In genomic region chr2:55232863-55233657, GRCh38 we compare ENCODE assay signal across 8 cellular contexts. TPM values are rescaled to one million over a fixed set of nuclear protein-coding genes. Genes with fewer than 3 reads are reported as not detected.
DNase-seq lines count a peak whose midpoint lies in the region; ATAC-seq lines count a peak whose summit lies in the region.

No MANE protein-coding gene starts in this region.

- peak overlapping the region; percentile 100 for H3K27ac Mint-ChIP-seq in stimulated activated naive B cell treated with anti-CD40 and anti-IgM and Interleukin-4, amounts not matched to agents 10 μg/mL and 1 μg/mL and 100 μg/mL, for 72 hours

- H3K4me3 Mint-ChIP-seq in stimulated activated naive B cell treated with anti-CD40 and anti-IgM and Interleukin-4, amounts not matched to agents 10 μg/mL and 1 μg/mL and 100 μg/mL, for 72 hours: peak overlapping the region; percentile 97 to 100

- peaks cover 28 to 48% of the 10 kb centered on the region in 2 donors for H3K36me3 Mint-ChIP-seq in stimulated activated naive B cell treated with anti-CD40 and anti-IgM and Interleukin-4, amounts not matched to agents 10 μg/mL and 1 μg/mL and 100 μg/mL, for 72 hours

- H3K27me3 Mint-ChIP-seq in stimulated activated naive B cell treated with anti-CD40 and anti-IgM and Interleukin-4, amounts not matched to agents 10 μg/mL and 1 μg/mL and 100 μg/mL, for 72 hours: no peaks in the 10 kb centered on the region

- peaks cover 35 to 61% of the 10 kb centered on the region in 2 donors for H3K4me1 Mint-ChIP-seq in stimulated activated naive B cell treated with anti-CD40 and anti-IgM and Interleukin-4, amounts not matched to agents 10 μg/mL and 1 μg/mL and 100 μg/mL, for 72 hours

- DNase-seq in A172 (ENCODE audit: low spot score) (peak; percentile 32), dermis blood vessel endothelial cell (peak; percentile 49), medulla oblongata (ENCODE audit: extremely low spot score) (peak; percentile 17), cortex of kidney (lab: John Stamatoyannopoulos, UW) (no peak)
- DNase-seq in activated CD4-positive, CD25-positive, alpha-beta regulatory T cell treated with anti-CD3 and anti-CD28 coated beads, Interleukin-2, amount 50 U/mL, for 72 hours: peak; percentile 69
- peak; percentile 42 for DNase-seq in stimulated activated naive B cell treated with anti-CD40 and anti-IgM and Interleukin-4, amounts not matched to agents 10 μg/mL and 1 μg/mL and 100 μg/mL, for 72 hours

- H3K9me3 Mint-ChIP-seq in stimulated activated naive B cell treated with anti-CD40 and anti-IgM and Interleukin-4, amounts not matched to agents 10 μg/mL and 1 μg/mL and 100 μg/mL, for 72 hours: peaks cover 0 to under 1% of the 10 kb centered on the region in 2 donors

- peak; percentile 34 for ATAC-seq in GM18909 (IDR thresholded peaks at IDR 0.05; ENCODE audit: poor library complexity, unreplicated experiment)
- ATAC-seq in HG03571 (IDR thresholded peaks at IDR 0.05; ENCODE audit: unreplicated experiment): peak; percentile 30
- ATAC-seq in stimulated activated naive B cell treated with anti-CD40 and anti-IgM and Interleukin-4, amounts not matched to agents 10 μg/mL and 1 μg/mL and 100 μg/mL, for 72 hours (replicated peaks): peak; percentile 60 to 64

RNA-seq across cellular contexts. Expression of gene RPS27A, which starts 0.6 kb away (rescaled TPM):
- 1,013 and 1,849 TPM in 2 replicates for total RNA-seq in A172 (2014; rRNA removed; shearing (Covaris generic))
- total RNA-seq in dermis blood vessel endothelial cell: 694 and 1,366 TPM in 2 replicates

RNA-seq across cellular contexts. Expression of gene CLHC1, which starts 1.0 kb away (rescaled TPM):
- total RNA-seq in A172 (2014; rRNA removed; shearing (Covaris generic)): 7.2 and 16.2 TPM in 2 replicates
- 6.9 and 8.2 TPM in 2 replicates for total RNA-seq in dermis blood vessel endothelial cell

RNA-seq across cellular contexts. Expression of gene MTIF2, which starts 36.0 kb away (rescaled TPM):
- total RNA-seq in A172 (2014; rRNA removed; shearing (Covaris generic)): 48.9 and 63.9 TPM in 2 replicates
- 30.8 and 39.9 TPM in 2 replicates for total RNA-seq in dermis blood vessel endothelial cell
